ENCODE assay signal across 1 cellular context in the genomic region with DNA sequence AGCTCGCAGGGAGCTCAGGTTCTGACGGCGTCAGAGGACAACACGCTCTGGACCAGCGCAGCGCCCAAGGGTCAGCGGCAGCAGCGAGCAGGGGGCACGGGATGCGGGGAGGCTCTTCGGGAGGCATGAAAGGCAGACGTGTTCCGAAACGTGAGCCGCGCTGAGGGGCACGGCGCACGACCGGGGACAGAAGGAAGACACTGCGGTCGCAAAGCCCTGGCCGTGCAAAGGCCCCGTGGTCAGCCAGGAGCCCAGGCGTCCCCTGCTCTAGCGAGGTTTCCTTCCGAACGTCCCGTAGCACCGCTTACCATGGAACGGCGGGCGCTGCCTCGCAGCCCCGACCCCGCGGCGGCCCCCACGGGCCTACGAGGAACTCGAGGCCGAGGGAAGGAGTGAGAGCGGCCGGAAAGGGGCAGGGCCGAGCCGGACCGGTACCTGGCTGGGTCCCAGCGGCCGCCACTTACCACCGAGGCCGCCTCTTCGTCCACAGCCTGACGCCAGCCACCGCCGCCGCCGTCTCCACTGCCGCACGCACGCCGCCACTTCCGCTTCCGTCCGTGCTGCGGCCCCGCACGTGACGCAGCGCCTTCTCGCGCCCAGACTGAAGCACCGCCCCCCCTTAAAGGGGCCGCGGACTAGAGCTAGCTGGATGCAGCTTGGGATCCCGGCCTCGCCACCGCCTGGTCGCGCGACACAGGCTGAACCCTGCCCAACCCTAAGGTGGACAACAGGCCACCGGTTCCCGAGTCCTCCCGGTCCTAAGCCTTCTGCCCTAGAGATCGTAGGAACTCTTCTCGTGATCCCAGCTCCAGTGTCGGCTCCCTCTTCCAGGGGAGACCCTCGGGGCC.
A peak's percentile ranks its signal among the peaks of the same experiment; 100 is the strongest.
TF ChIP-seq lines count a peak whose summit lies in the region.

No MANE protein-coding gene starts in this region.

TF ChIP-seq in HCT116, 20 proteins besides CTCF, POLR2A, EP300 and RAD21 (continued from another document):
- TF ChIP-seq SP1 (IDR thresholded peaks at IDR 0.05; ENCODE audit: low read depth) (peak; percentile 91), ZNF274 (IDR thresholded peaks at IDR 0.05; ENCODE audit: low read depth, low read length) (no peak)
